ENCODE assay signal across 27 cellular contexts in the genomic region with DNA sequence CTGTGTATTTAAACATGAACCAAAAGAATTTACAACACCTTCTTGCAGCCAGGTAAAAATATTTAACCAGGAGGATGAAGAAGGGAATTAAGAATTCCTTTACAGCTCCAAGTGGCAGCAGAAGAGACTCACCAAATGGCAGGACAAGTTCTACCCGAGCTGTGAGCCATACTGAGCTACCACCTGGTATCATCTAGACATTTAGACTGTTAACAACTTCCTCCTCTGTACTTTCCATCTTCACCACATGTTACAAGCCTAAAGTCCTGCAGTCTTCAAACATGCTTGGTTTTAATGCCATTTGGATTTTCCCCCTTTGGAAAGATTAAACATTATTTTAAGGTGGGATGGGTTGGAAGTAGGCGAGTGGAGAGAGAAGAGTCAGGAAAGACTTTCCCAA.
DNase-seq lines count a peak whose midpoint lies in the region; ATAC-seq and TF ChIP-seq lines count a peak whose summit lies in the region.
"Had no signal": no experiment of that assay in that cellular context is flagged by ENCODE, and none has a peak within 500 bp of the region (broad histone marks: within the 10 kb centered on the region; RNA-seq: fewer than 3 reads in every experiment).

No MANE protein-coding gene starts in this region.

- H3K4me2 ChIP-seq in SU-DHL-6 (ENCODE audit: low read depth, low read length, poor library complexity, severe bottlenecking), result peak overlapping the region; percentile 15
- H3K4me2 ChIP-seq: A549, KMS-11 had no signal

- H3K27ac ChIP-seq in SU-DHL-6 (ENCODE audit: low read depth, low read length), result no peak overlapping the region
- H3K27ac ChIP-seq: A549, C4-2B, HL-60, KMS-11, Peyer's patch, SK-N-MC had no signal

- no peak overlapping the region for H3K9ac ChIP-seq in SU-DHL-6 (ENCODE audit: low read length)
- H3K9ac ChIP-seq: KMS-11 had no signal

- DNase-seq in foreskin fibroblast (no peak), OCI-M1 (lab: John Stamatoyannopoulos, UW) (no peak)
- DNase-seq in activated CD4-positive, alpha-beta T cell treated with anti-CD3 and anti-CD28 coated beads, Interleukin-2, amount 50 U/mL, for 4 hours, result no peak
- DNase-seq: AML-193; Caco-2; CD8-positive, alpha-beta T cell; GOT3; HFFc6; NCI-H1417; NCI-H1694; NCI-H2029 treated with DMSO at 0.1 percent for 48 hours; NCI-H2227 treated with DMSO at 0.1 percent for 48 hours; NCI-H526 treated with DMSO at 0.1 percent for 48 hours; Peyer's patch; SHP77 treated with DMSO at 0.1 percent for 48 hours; SW 1271; T-helper 9 cell had no signal

- no peaks in the 10 kb centered on the region for H3K9me2 ChIP-seq in SU-DHL-6 (replicated peaks; ENCODE audit: insufficient read depth, low read length)

- ATAC-seq in GM18867 (IDR thresholded peaks at IDR 0.05; ENCODE audit: unreplicated experiment), result peak; percentile 47
- peak; percentile 69 for ATAC-seq in GM21529 (IDR thresholded peaks at IDR 0.05; ENCODE audit: unreplicated experiment)
- ATAC-seq in HG03565 (IDR thresholded peaks at IDR 0.05; ENCODE audit: unreplicated experiment), result peak; percentile 55
- ATAC-seq: A549; CD8-positive, alpha-beta T cell had no signal

- TF ChIP-seq CTCF in SU-DHL-6 (IDR thresholded peaks at IDR 0.05; ENCODE audit: insufficient read depth, low read length, poor library complexity, severe bottlenecking), result no peak
- TF ChIP-seq CTCF in foreskin fibroblast (IDR thresholded peaks at IDR 0.05; ENCODE audit: low read depth, low read length), result no peak

- H3K4me3 ChIP-seq in SU-DHL-6 (ENCODE audit: insufficient read depth, low read length, poor library complexity, severe bottlenecking), result no peak overlapping the region
- no peak overlapping the region for H3K4me3 ChIP-seq in foreskin fibroblast (ENCODE audit: low read depth in 1 of 2, low read length in 2 of 2)
- H3K4me3 ChIP-seq: A549, HAP-1, Peyer's patch, SK-N-MC had no signal

- no peaks in the 10 kb centered on the region for H4K20me1 ChIP-seq in SU-DHL-6 (ENCODE audit: low read depth, low read length)

- no peaks in the 10 kb centered on the region for H3K79me2 ChIP-seq in SU-DHL-6 (ENCODE audit: insufficient read depth, low read length)

- H3K9me3 ChIP-seq in SU-DHL-6 (ENCODE audit: insufficient read depth, low read length), result no peaks in the 10 kb centered on the region
- H3K9me3 ChIP-seq: A549, Caco-2, HAP-1, Peyer's patch had no signal

- H3K27me3 ChIP-seq in SU-DHL-6 (ENCODE audit: low read length), result no peaks in the 10 kb centered on the region
- H3K27me3 ChIP-seq: Peyer's patch had no signal

- H3K36me3 ChIP-seq in SU-DHL-6 (ENCODE audit: low read length), result no peaks in the 10 kb centered on the region
- H3K36me3 ChIP-seq: HAP-1, Peyer's patch had no signal

- no peak overlapping the region for H2AFZ ChIP-seq in SU-DHL-6 (ENCODE audit: low read depth, low read length, severe bottlenecking)

- H3F3A ChIP-seq in SU-DHL-6 (ENCODE audit: insufficient read depth), result no peaks in the 10 kb centered on the region
